21 cellular contexts compared by ENCODE assay signal in the genomic region with DNA sequence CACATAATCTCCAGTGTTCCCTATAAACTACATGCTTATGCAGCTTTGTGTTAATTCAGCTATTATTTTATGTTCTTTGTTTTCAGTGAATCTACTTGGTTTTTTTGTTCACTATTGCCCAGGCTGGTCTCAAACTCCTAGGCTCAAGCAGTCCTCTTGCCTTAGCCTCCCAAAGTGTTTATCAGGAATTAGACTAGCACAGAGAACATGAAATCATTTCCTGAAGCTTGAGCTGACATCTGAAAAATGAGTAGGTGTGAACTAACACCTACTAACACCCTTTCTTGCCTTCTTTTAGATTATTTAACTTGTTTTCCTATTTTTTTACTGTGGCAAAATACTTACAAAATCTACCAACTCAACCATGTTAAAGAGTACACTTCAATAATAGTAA. TPM values are rescaled to one million over a fixed set of nuclear protein-coding genes. Genes with fewer than 3 reads are reported as not detected.
DNase-seq lines count a peak whose midpoint lies in the region; ATAC-seq and TF ChIP-seq lines count a peak whose summit lies in the region.
"Had no signal": no experiment of that assay in that cellular context is flagged by ENCODE, and none has a peak within 500 bp of the region (broad histone marks: within the 10 kb centered on the region; RNA-seq: fewer than 3 reads in every experiment).

No MANE protein-coding gene starts in this region.

- no peak overlapping the region for H4K91ac ChIP-seq in mesenchymal stem cell (ENCODE audit: low read length)

- no peak overlapping the region for H2AFZ ChIP-seq in mesenchymal stem cell (ENCODE audit: low read depth, low read length)
- H2AFZ ChIP-seq: parathyroid adenoma had no signal

- no peak overlapping the region for H2BK15ac ChIP-seq in mesenchymal stem cell (ENCODE audit: low read depth, poor library complexity, severe bottlenecking)

- H3K79me1 ChIP-seq in mesenchymal stem cell (replicated peaks; ENCODE audit: low read length, poor library complexity, severe bottlenecking): no peaks in the 10 kb centered on the region

- TF ChIP-seq CTCF in HFFc6 (IDR thresholded peaks at IDR 0.05) (no peak), coronary artery (IDR thresholded peaks at IDR 0.05) (no peak), stomach (IDR thresholded peaks at IDR 0.05) (no peak)

- H3K23ac ChIP-seq in mesenchymal stem cell (ENCODE audit: low read length in 2 of 2): no peak overlapping the region

- no peak overlapping the region for H2BK12ac ChIP-seq in mesenchymal stem cell (ENCODE audit: low read length in 2 of 2)

- no peaks in the 10 kb centered on the region for H3K27me3 Mint-ChIP-seq in HFFc6 (ENCODE audit: insufficient read depth)
- no peaks in the 10 kb centered on the region for H3K27me3 Mint-ChIP-seq in activated CD4-positive, alpha-beta T cell treated with anti-CD3 and anti-CD28 coated beads for 36 hours
- H3K27me3 Mint-ChIP-seq: activated naive CD8-positive, alpha-beta T cell; CD4-positive, alpha-beta memory T cell had no signal

- H3K4ac ChIP-seq in mesenchymal stem cell (ENCODE audit: low read depth in 1 of 2, low read length in 2 of 2): no peak overlapping the region

- H3K4me1 ChIP-seq in mesenchymal stem cell (ENCODE audit: control insufficient read depth, insufficient read depth, low read depth, low read length) (no peaks in the 10 kb centered on the region), stomach (peaks cover 0 to 18% (median 2%) of the 10 kb centered on the region in 4 donors)
- H3K4me1 ChIP-seq: body of pancreas, parathyroid adenoma had no signal

- POLR2A ChIA-PET in activated CD4-positive, alpha-beta T cell treated with anti-CD3 and anti-CD28 coated beads for 36 hours (lab: Charles Lee): no interaction called here

- TF ChIP-seq EP300 in stomach (IDR thresholded peaks at IDR 0.05): no peak

- no peak for DNase-seq in HFFc6
- DNase-seq in coronary artery (ENCODE audit: low spot score): no peak
- DNase-seq in mesenchymal stem cell: no peak
- DNase-seq in stomach: no peak
- DNase-seq in activated CD4-positive, alpha-beta T cell treated with anti-CD3 and anti-CD28 coated beads for 48 hours: no peak
- DNase-seq in activated CD4-positive, alpha-beta T cell treated with anti-CD3 and anti-CD28 coated beads for 36 hours: no peak
- DNase-seq in NCI-H2107 treated with DMSO at 0.1 percent for 48 hours (lab: John Stamatoyannopoulos, UW; ENCODE audit: unreplicated experiment): no peak
- DNase-seq: body of pancreas; CD4-positive, alpha-beta memory T cell; DMS79 treated with DMSO at 0.1 percent for 48 hours; dorsolateral prefrontal cortex; PC-3; T1000 had no signal

- H2BK120ac ChIP-seq in mesenchymal stem cell (ENCODE audit: low read depth, low read length): no peak overlapping the region

- H3K27me3 ChIP-seq in mesenchymal stem cell (ENCODE audit: control insufficient read depth in 1 of 2, insufficient read depth in 1 of 2, low read length in 2 of 2) (no peaks in the 10 kb centered on the region), stomach (no peaks in the 10 kb centered on the region)
- H3K27me3 ChIP-seq: body of pancreas, dorsolateral prefrontal cortex had no signal

- H4K8ac ChIP-seq in mesenchymal stem cell (ENCODE audit: low read length): no peak overlapping the region

- peaks cover 14% of the 10 kb centered on the region for H3K4me1 Mint-ChIP-seq in HFFc6 (ENCODE audit: low read depth)
- peaks cover 4% of the 10 kb centered on the region for H3K4me1 Mint-ChIP-seq in activated CD4-positive, alpha-beta T cell treated with anti-CD3 and anti-CD28 coated beads for 36 hours

- no peak overlapping the region for H2BK5ac ChIP-seq in mesenchymal stem cell (ENCODE audit: low read depth, low read length, poor library complexity, severe bottlenecking)

- H3K9ac ChIP-seq in mesenchymal stem cell (ENCODE audit: low read length): peak overlapping the region; percentile 86
- H3K9ac ChIP-seq: parathyroid adenoma had no signal

- peak overlapping the region; percentile 62 for H3K27ac Mint-ChIP-seq in HFFc6
- no peak overlapping the region for H3K27ac Mint-ChIP-seq in activated CD4-positive, alpha-beta T cell treated with anti-CD3 and anti-CD28 coated beads for 36 hours
- H3K27ac Mint-ChIP-seq: activated naive CD8-positive, alpha-beta T cell; CD4-positive, alpha-beta memory T cell had no signal

- H3K4me3 Mint-ChIP-seq in HFFc6: no peak overlapping the region
- no peak overlapping the region for H3K4me3 Mint-ChIP-seq in activated CD4-positive, alpha-beta T cell treated with anti-CD3 and anti-CD28 coated beads for 36 hours
- H3K4me3 Mint-ChIP-seq: activated naive CD8-positive, alpha-beta T cell; activated T-helper 1 cell treated with anti-CD3 and anti-CD28 coated beads, Interleukin-12 subunit alpha, Interleukin-12 subunit beta, Interleukin-2, Interleukin-4 antibody, amounts not matched to agents 30 ng/mL and 10 ng/mL and 1 ng/mL, durations not matched to agents 14 hours and 24 hours and 36 hours; CD4-positive, alpha-beta memory T cell had no signal

- H2AK5ac ChIP-seq in mesenchymal stem cell (ENCODE audit: low read length, severe bottlenecking): no peak overlapping the region

- ATAC-seq in activated CD4-positive, alpha-beta T cell treated with anti-CD3 and anti-CD28 coated beads for 36 hours: no peak
- ATAC-seq in HG03378 (IDR thresholded peaks at IDR 0.05; ENCODE audit: unreplicated experiment): no peak
- ATAC-seq: body of pancreas, HCT116, PC-3 had no signal

- H3K36me3 Mint-ChIP-seq in HFFc6 (ENCODE audit: low read depth): peaks cover 26% of the 10 kb centered on the region
- peaks cover 46% of the 10 kb centered on the region for H3K36me3 Mint-ChIP-seq in activated CD4-positive, alpha-beta T cell treated with anti-CD3 and anti-CD28 coated beads for 36 hours (ENCODE audit: low read depth)

- H3K9me3 ChIP-seq in mesenchymal stem cell (ENCODE audit: control insufficient read depth, low read length) (peaks cover 8% of the 10 kb centered on the region), stomach (peaks cover 8 to 13% (median 11%) of the 10 kb centered on the region in 4 donors)
- H3K9me3 ChIP-seq: body of pancreas had no signal

- intact Hi-C loops in stomach (cut with DNase I; ENCODE audit: low total_unique reads): no loop called here
- intact Hi-C loops in activated CD4-positive, alpha-beta T cell treated with anti-CD3 and anti-CD28 coated beads for 36 hours (cut with DNase I, micrococcal nuclease): no loop called here

- no peak overlapping the region for H3K18ac ChIP-seq in mesenchymal stem cell (ENCODE audit: low read depth in 1 of 2, low read length in 2 of 2)

- CTCF ChIA-PET in activated CD4-positive, alpha-beta T cell treated with anti-CD3 and anti-CD28 coated beads for 36 hours (lab: Charles Lee): no interaction called here

- H3K4me3 ChIP-seq in coronary artery (peak overlapping the region; percentile 8), mesenchymal stem cell (ENCODE audit: insufficient read depth in 1 of 2, low read depth in 1 of 2, low read length in 2 of 2) (no peak overlapping the region), stomach (no peak overlapping the region)
- H3K4me3 ChIP-seq: body of pancreas, dorsolateral prefrontal cortex had no signal

- H3K27ac ChIP-seq in coronary artery (peak overlapping the region; percentile 68 to 73), mesenchymal stem cell (ENCODE audit: low read length, poor library complexity, severe bottlenecking) (no peak overlapping the region), stomach (peak overlapping the region in 4 of 5 donors; percentile 17 to 70 (median 53))
- H3K27ac ChIP-seq: body of pancreas, parathyroid adenoma had no signal

- peaks cover 6% of the 10 kb centered on the region for H3K9me3 Mint-ChIP-seq in HFFc6
- peaks cover 6% of the 10 kb centered on the region for H3K9me3 Mint-ChIP-seq in activated CD4-positive, alpha-beta T cell treated with anti-CD3 and anti-CD28 coated beads for 36 hours (ENCODE audit: low read depth)

- H3K4me2 ChIP-seq in mesenchymal stem cell (ENCODE audit: low read length, poor library complexity, severe bottlenecking): no peak overlapping the region

- H3K14ac ChIP-seq in mesenchymal stem cell (ENCODE audit: low read length in 2 of 2): no peak overlapping the region

- no peak for TF ChIP-seq POLR2A in stomach (IDR thresholded peaks at IDR 0.05)

- H3K36me3 ChIP-seq in mesenchymal stem cell (ENCODE audit: control insufficient read depth in 1 of 2, insufficient read depth in 2 of 2, low read depth in 1 of 2, low read length in 2 of 2) (no peaks in the 10 kb centered on the region), stomach (peaks cover 0 to 6% (median 0%) of the 10 kb centered on the region in 4 donors)

RNA-seq across cellular contexts. Expression of a gene that starts 25.0 kb away (rescaled TPM):
- 1 to 10 TPM; 3.0 to 7.0 (median 6.0) TPM for total RNA-seq in HFFc6 (2021; fragmentation: NEBNext Ultra II Directional; extraction: Animal tissue kit (Norgen Biotek cat#: 25700))
- polyA plus RNA-seq in mesenchymal stem cell (2013, experiment 1 of 2): 4.2 TPM
- polyA plus RNA-seq in mesenchymal stem cell (2013, experiment 2 of 2): 3.9 TPM
- total RNA-seq in stomach: 10 to 100 TPM in 2 of 5 donors, 1 to 10 TPM in 3; 1.3 to 37.9 (median 6.4) TPM
- polyA plus RNA-seq in stomach: 1 to 10 TPM; 1.4 to 2.9 (median 2.4) TPM
- 10 to 100 TPM; 22.8 to 32.3 TPM for total RNA-seq in activated CD4-positive, alpha-beta T cell treated with anti-CD3 and anti-CD28 coated beads for 36 hours

RNA-seq across cellular contexts. Expression of a gene that starts 25.6 kb away (rescaled TPM):
- 10 to 100 TPM; 24.3 to 33.5 (median 27.7) TPM for total RNA-seq in HFFc6 (2021; fragmentation: NEBNext Ultra II Directional; extraction: Animal tissue kit (Norgen Biotek cat#: 25700))
- 26.3 TPM for polyA plus RNA-seq in mesenchymal stem cell (2013, experiment 1 of 2)
- polyA plus RNA-seq in mesenchymal stem cell (2013, experiment 2 of 2): 26.8 TPM
- total RNA-seq in stomach: 10 to 100 TPM; 20.4 to 75.4 (median 32.1) TPM
- polyA plus RNA-seq in stomach: 10 to 100 TPM; 11.9 to 22.2 (median 14.7) TPM
- total RNA-seq in activated CD4-positive, alpha-beta T cell treated with anti-CD3 and anti-CD28 coated beads for 36 hours: 10 to 100 TPM; 57.7 to 80.2 TPM

RNA-seq across cellular contexts. Expression of a gene that starts 53.6 kb away (rescaled TPM):
- total RNA-seq in HFFc6 (2021; fragmentation: NEBNext Ultra II Directional; extraction: Animal tissue kit (Norgen Biotek cat#: 25700)): under 1 TPM in 1 of 6 experiments, not detected in 5; 0.12 TPM
- polyA plus RNA-seq in mesenchymal stem cell (2013, experiment 1 of 2): not detected
- polyA plus RNA-seq in mesenchymal stem cell (2013, experiment 2 of 2): 0.03 TPM
- 100 to 1,000 TPM in 1 of 5 donors, 10 to 100 TPM in 1, 1 to 10 TPM in 3; 4.6 to 138 (median 8.4) TPM for total RNA-seq in stomach
- polyA plus RNA-seq in stomach: 1 to 10 TPM in 2 of 3 donors, under 1 TPM in 1; 0.87 to 10.0 (median 5.3) TPM
- total RNA-seq in activated CD4-positive, alpha-beta T cell treated with anti-CD3 and anti-CD28 coated beads for 36 hours: not detected
- total RNA-seq: activated CD8-positive, alpha-beta memory T cell treated with anti-CD3 and anti-CD28 coated beads for 36 hours; activated T-helper 1 cell treated with anti-CD3 and anti-CD28 coated beads, Interleukin-12 subunit alpha, Interleukin-12 subunit beta, Interleukin-2, Interleukin-4 antibody, amounts not matched to agents 30 ng/mL and 10 ng/mL and 1 ng/mL, durations not matched to agents 14 hours and 24 hours and 36 hours; CD4-positive, alpha-beta memory T cell; epithelial cell of proximal tubule; glomerular endothelial cell; PC-3 had no signal

RNA-seq across cellular contexts. Expression of a gene that starts 57.2 kb away (rescaled TPM):
- total RNA-seq in HFFc6 (2021; fragmentation: NEBNext Ultra II Directional; extraction: Animal tissue kit (Norgen Biotek cat#: 25700)): 100 to 1,000 TPM; 155 to 179 (median 171) TPM
- polyA plus RNA-seq in mesenchymal stem cell (2013, experiment 1 of 2): 94.4 TPM
- 96.6 TPM for polyA plus RNA-seq in mesenchymal stem cell (2013, experiment 2 of 2)
- total RNA-seq in stomach: 100 to 1,000 TPM in 3 of 5 donors, 10 to 100 TPM in 2; 59.5 to 328 (median 118) TPM
- polyA plus RNA-seq in stomach: 10 to 100 TPM; 11.0 to 22.2 (median 20.2) TPM
- total RNA-seq in activated CD4-positive, alpha-beta T cell treated with anti-CD3 and anti-CD28 coated beads for 36 hours: 100 to 1,000 TPM; 261 to 286 TPM

Comparison
In these comparisons a context has a peak if more than half of its experiments do, and no peak if none do; other contexts are left out.
1. RNA of a gene that starts 53.6 kb away (total RNA-seq): 4.6 to 138 TPM in stomach; 0.12 TPM in HFFc6 and not detected in activated CD4-positive, alpha-beta T cell treated with anti-CD3 and anti-CD28 coated beads for 36 hours; every median in the first group is over 4 times any median in the second.